In genomic region chr16:68079616-68080344, GRCh38 we compare ENCODE assay signal across 1 cellular context.
TF ChIP-seq lines count a peak whose summit lies in the region.

No MANE protein-coding gene starts in this region.

TF ChIP-seq in HepG2, 621 proteins besides CTCF, POLR2A, EP300 and RAD21 (continued from another document and continues in another):
- TF ChIP-seq IRF1 (CRISPR knock-in tag; IDR thresholded peaks at IDR 0.05; ENCODE audit: low read depth): no peak
- no peak for TF ChIP-seq ATF7 (IDR thresholded peaks at IDR 0.05)
- peak; percentile 83; the same call in 1 of the 2 replicates for TF ChIP-seq ATF7 (CRISPR knock-in tag; IDR thresholded peaks at IDR 0.05)
- no peak for TF ChIP-seq ISX (CRISPR knock-in tag; conservative IDR thresholded peaks at IDR 0.05)
- TF ChIP-seq ZNF607 (CRISPR knock-in tag; IDR thresholded peaks at IDR 0.05; ENCODE audit: borderline replicate concordance): peak; percentile 95; the same call in 1 of the 2 replicates
- no peak; the same call in 1 of the 2 replicates for TF ChIP-seq RNF219 (CRISPR knock-in tag; IDR thresholded peaks at IDR 0.05)
- 0 out of 2 replicates have a peak, but pooled peaks have one; percentile 61 for TF ChIP-seq PCBP1 (IDR thresholded peaks at IDR 0.05; ENCODE audit: borderline replicate concordance, low read depth, low read length)
- peak; percentile 93 for TF ChIP-seq SKIL (CRISPR knock-in tag; IDR thresholded peaks at IDR 0.05; ENCODE audit: borderline replicate concordance)
- no peak for TF ChIP-seq ZNF446 (CRISPR knock-in tag; IDR thresholded peaks at IDR 0.05)
- peak; percentile 81 for TF ChIP-seq HINFP (CRISPR knock-in tag; IDR thresholded peaks at IDR 0.05; ENCODE audit: low read depth)
- peak; percentile 95 for TF ChIP-seq ZNF792 (CRISPR knock-in tag; IDR thresholded peaks at IDR 0.05)
- TF ChIP-seq FOXK1 (CRISPR knock-in tag; IDR thresholded peaks at IDR 0.05; ENCODE audit: borderline replicate concordance, low read depth): peak; percentile 99
- no peak for TF ChIP-seq HDAC6 (IDR thresholded peaks at IDR 0.05; ENCODE audit: low read depth, low read length)
- TF ChIP-seq FOXP4 (CRISPR knock-in tag; IDR thresholded peaks at IDR 0.05): peak; percentile 100
- TF ChIP-seq NAIF1 (CRISPR knock-in tag; IDR thresholded peaks at IDR 0.05; ENCODE audit: borderline replicate concordance): 0 out of 2 replicates have a peak, but pooled peaks have one; percentile 78
- TF ChIP-seq NFKB2 (CRISPR knock-in tag; IDR thresholded peaks at IDR 0.05; ENCODE audit: borderline replicate concordance): peak; percentile 93
- TF ChIP-seq ZBTB34 (CRISPR knock-in tag; IDR thresholded peaks at IDR 0.05): peak; percentile 95
- no peak for TF ChIP-seq FOXM1 (CRISPR knock-in tag; IDR thresholded peaks at IDR 0.05)
- TF ChIP-seq GZF1 (CRISPR knock-in tag; IDR thresholded peaks at IDR 0.05): no peak; the same call in 1 of the 2 replicates
- TF ChIP-seq SOX6 (IDR thresholded peaks at IDR 0.05): no peak
- TF ChIP-seq SOX6 (CRISPR knock-in tag; IDR thresholded peaks at IDR 0.05): peak; percentile 91
- peak; percentile 65; the same call in 1 of the 2 replicates for TF ChIP-seq ZNF12 (CRISPR knock-in tag; IDR thresholded peaks at IDR 0.05)
- peak; percentile 99 for TF ChIP-seq PHF5A (CRISPR knock-in tag; IDR thresholded peaks at IDR 0.05; ENCODE audit: low read depth, unreplicated experiment)
- no peak; the same call in 1 of the 2 replicates for TF ChIP-seq MTF1 (CRISPR knock-in tag; IDR thresholded peaks at IDR 0.05)
- no peak for TF ChIP-seq JUNB (CRISPR knock-in tag; IDR thresholded peaks at IDR 0.05; ENCODE audit: borderline replicate concordance)
- peak; percentile 79 for TF ChIP-seq ZNF329 (CRISPR knock-in tag; IDR thresholded peaks at IDR 0.05; ENCODE audit: low read depth)
- TF ChIP-seq REPIN1 (CRISPR knock-in tag; IDR thresholded peaks at IDR 0.05; ENCODE audit: borderline replicate concordance, low read depth): peak; percentile 99
- peak; percentile 25 for TF ChIP-seq SRY (CRISPR knock-in tag; IDR thresholded peaks at IDR 0.05)
- TF ChIP-seq ATF7-NPFF (CRISPR knock-in tag; IDR thresholded peaks at IDR 0.05; ENCODE audit: low read depth): 0 out of 2 replicates have a peak, but pooled peaks have one; percentile 27
- TF ChIP-seq HDAC1 (CRISPR knock-in tag; IDR thresholded peaks at IDR 0.05): peak; percentile 88
- peak; percentile 77; the same call in 1 of the 2 replicates for TF ChIP-seq ZNF451 (CRISPR knock-in tag; IDR thresholded peaks at IDR 0.05)
- peak; percentile 82; the same call in 1 of the 2 replicates for TF ChIP-seq BRCA1 (CRISPR knock-in tag; IDR thresholded peaks at IDR 0.05)
- 0 out of 2 replicates have a peak, but pooled peaks have one; percentile 26 for TF ChIP-seq NFYC (CRISPR knock-in tag; IDR thresholded peaks at IDR 0.05)
- TF ChIP-seq HOMEZ (CRISPR knock-in tag; IDR thresholded peaks at IDR 0.05; ENCODE audit: low read depth): peak; percentile 97
- no peak for TF ChIP-seq TBL1XR1 (IDR thresholded peaks at IDR 0.05; ENCODE audit: borderline replicate concordance, low read length, partially characterized antibody)
- TF ChIP-seq ZFP36L1 (CRISPR knock-in tag; IDR thresholded peaks at IDR 0.05): no peak; the same call in 1 of the 2 replicates
- TF ChIP-seq CC2D1A (CRISPR knock-in tag; IDR thresholded peaks at IDR 0.05): no peak
- TF ChIP-seq ZFYVE20 (CRISPR knock-in tag; IDR thresholded peaks at IDR 0.05; ENCODE audit: borderline replicate concordance, low read depth): no peak
- TF ChIP-seq ZNF143 (CRISPR knock-in tag; IDR thresholded peaks at IDR 0.05): peak; percentile 77
- TF ChIP-seq ZBTB14 (CRISPR knock-in tag; IDR thresholded peaks at IDR 0.05): no peak
- peak; percentile 98 for TF ChIP-seq XRCC5 (optimal IDR thresholded peaks at IDR 0.05; ENCODE audit: low read length)
- no peak for TF ChIP-seq PHB2 (IDR thresholded peaks at IDR 0.05; ENCODE audit: partially characterized antibody)
- TF ChIP-seq KDM5A (IDR thresholded peaks at IDR 0.05; ENCODE audit: borderline replicate concordance, low read length): peak; percentile 61; the same call in 1 of the 2 replicates
- no peak for TF ChIP-seq PRDM4 (CRISPR knock-in tag; IDR thresholded peaks at IDR 0.05; ENCODE audit: borderline replicate concordance)
- TF ChIP-seq ZNF570 (CRISPR knock-in tag; IDR thresholded peaks at IDR 0.05; ENCODE audit: borderline replicate concordance): no peak
- peak; percentile 96 for TF ChIP-seq SALL2 (CRISPR knock-in tag; IDR thresholded peaks at IDR 0.05)
- TF ChIP-seq SOX5 (CRISPR knock-in tag; IDR thresholded peaks at IDR 0.05; ENCODE audit: borderline replicate concordance): peak; percentile 87; the same call in 1 of the 2 replicates
- TF ChIP-seq ZNF670 (CRISPR knock-in tag; IDR thresholded peaks at IDR 0.05; ENCODE audit: borderline replicate concordance): no peak; the same call in 1 of the 2 replicates
- peak; percentile 90 for TF ChIP-seq MEIS2 (CRISPR knock-in tag; IDR thresholded peaks at IDR 0.05)
- TF ChIP-seq SALL1 (CRISPR knock-in tag; IDR thresholded peaks at IDR 0.05): peak; percentile 96
- TF ChIP-seq THAP11 (CRISPR knock-in tag; IDR thresholded peaks at IDR 0.05): peak; percentile 92
- TF ChIP-seq ZNF225 (CRISPR knock-in tag; IDR thresholded peaks at IDR 0.05): no peak; the same call in 1 of the 2 replicates
